17 cellular contexts compared by ENCODE assay signal in genomic region chr6:163466839-163467390, GRCh38. TPM values are rescaled to one million over a fixed set of nuclear protein-coding genes. Genes with fewer than 3 reads are reported as not detected.
DNase-seq lines count a peak whose midpoint lies in the region; ATAC-seq and TF ChIP-seq lines count a peak whose summit lies in the region.
"Had no signal": no experiment of that assay in that cellular context is flagged by ENCODE, and none has a peak within 500 bp of the region (broad histone marks: within the 10 kb centered on the region; RNA-seq: fewer than 3 reads in every experiment).

No MANE protein-coding gene starts in this region.

- H3K27ac Mint-ChIP-seq in effector memory CD8-positive, alpha-beta T cell, result peak overlapping the region; percentile 55 to 60
- H3K27ac Mint-ChIP-seq in osteocyte (ENCODE audit: unreplicated experiment), result peak overlapping the region; percentile 53
- no peak overlapping the region for H3K27ac Mint-ChIP-seq in CD8-positive, alpha-beta T cell
- H3K27ac Mint-ChIP-seq: CD4-positive, alpha-beta T cell had no signal

- TF ChIP-seq CTCF in HEK293 (tag by site-specific recombination; IDR thresholded peaks at IDR 0.05) (no peak), osteocyte (IDR thresholded peaks at IDR 0.05) (no peak)
- no peak for TF ChIP-seq CTCF in CD8-positive, alpha-beta T cell (IDR thresholded peaks at IDR 0.05)

- POLR2A ChIA-PET in HEK293 (lab: Yijun Ruan, JAX), result no interaction called here
- POLR2A ChIA-PET in CD8-positive, alpha-beta T cell (lab: Charles Lee), result interaction anchor here (0.9 kb wide), 1 partner anchor 46 kb away, joined by 3 read pairs; no protein-coding TSS in a partner anchor

- peaks cover 25 to 31% of the 10 kb centered on the region in 2 donors for H3K4me1 Mint-ChIP-seq in effector memory CD8-positive, alpha-beta T cell (ENCODE audit: low read depth in 2 of 2)
- H3K4me1 Mint-ChIP-seq in osteocyte (ENCODE audit: unreplicated experiment), result peaks cover 57% of the 10 kb centered on the region
- H3K4me1 Mint-ChIP-seq in CD8-positive, alpha-beta T cell (ENCODE audit: low read depth), result peaks cover 14% of the 10 kb centered on the region

- H3K9me3 Mint-ChIP-seq in effector memory CD8-positive, alpha-beta T cell, result peaks cover 3 to 23% of the 10 kb centered on the region in 2 donors
- H3K9me3 Mint-ChIP-seq in osteocyte (ENCODE audit: unreplicated experiment), result peaks cover 27% of the 10 kb centered on the region
- H3K9me3 Mint-ChIP-seq in CD8-positive, alpha-beta T cell, result peaks cover 16% of the 10 kb centered on the region

- no peaks in the 10 kb centered on the region for H3K27me3 Mint-ChIP-seq in effector memory CD8-positive, alpha-beta T cell
- no peaks in the 10 kb centered on the region for H3K27me3 Mint-ChIP-seq in osteocyte (ENCODE audit: unreplicated experiment)
- no peaks in the 10 kb centered on the region for H3K27me3 Mint-ChIP-seq in CD8-positive, alpha-beta T cell (ENCODE audit: low read depth)
- H3K27me3 Mint-ChIP-seq: CD4-positive, alpha-beta T cell had no signal

- H3K4me3 ChIP-seq in HEK293 (ENCODE audit: low read depth, low read length), result no peak overlapping the region
- no peak overlapping the region for H3K4me3 ChIP-seq in CD8-positive, alpha-beta T cell (ENCODE audit: low read depth, low read length)

- H3K4me1 ChIP-seq in HEK293 (ENCODE audit: control insufficient read depth, insufficient read depth, low read length), result no peaks in the 10 kb centered on the region
- H3K4me1 ChIP-seq in CD8-positive, alpha-beta T cell (ENCODE audit: insufficient read depth, low read length), result no peaks in the 10 kb centered on the region
- H3K4me1 ChIP-seq: BE2C had no signal

- ATAC-seq in effector memory CD8-positive, alpha-beta T cell (replicated peaks), result peak; percentile 35
- ATAC-seq in CD8-positive, alpha-beta T cell, result no peak
- no peak for ATAC-seq in HG03139 (IDR thresholded peaks at IDR 0.05; ENCODE audit: unreplicated experiment)

- H3K27ac ChIP-seq in HEK293 (ENCODE audit: extremely low read depth, low read depth, low read length), result no peak overlapping the region
- H3K27ac ChIP-seq in CD8-positive, alpha-beta T cell (ENCODE audit: low read depth, low read length), result no peak overlapping the region
- H3K27ac ChIP-seq: 22Rv1, KMS-11 had no signal

- CTCF ChIA-PET in HEK293 (lab: Yijun Ruan, JAX), result no interaction called here
- CTCF ChIA-PET in CD8-positive, alpha-beta T cell (lab: Charles Lee), result no interaction called here

- no peak overlapping the region for H3K4me3 Mint-ChIP-seq in effector memory CD8-positive, alpha-beta T cell
- H3K4me3 Mint-ChIP-seq in osteocyte (ENCODE audit: unreplicated experiment), result no peak overlapping the region
- no peak overlapping the region for H3K4me3 Mint-ChIP-seq in CD8-positive, alpha-beta T cell
- H3K4me3 Mint-ChIP-seq: CD4-positive, alpha-beta T cell had no signal

- H3K9me3 ChIP-seq in HEK293 (ENCODE audit: control insufficient read depth, insufficient read depth, low read depth, low read length), result no peaks in the 10 kb centered on the region; the same call in 1 of the 2 replicates
- H3K9me3 ChIP-seq in CD8-positive, alpha-beta T cell (ENCODE audit: low read length), result no peaks in the 10 kb centered on the region
- H3K9me3 ChIP-seq: BE2C had no signal

- peaks cover 0 to 10% of the 10 kb centered on the region in 2 experiments; a peak in 1 of 3 replicates for H3K36me3 ChIP-seq in HEK293 (ENCODE audit: control insufficient read depth in 2 of 2, insufficient read depth in 1 of 2, low read length in 2 of 2)
- H3K36me3 ChIP-seq in CD8-positive, alpha-beta T cell (ENCODE audit: insufficient read depth, low read length), result no peaks in the 10 kb centered on the region
- H3K36me3 ChIP-seq: BE2C had no signal

- no peaks in the 10 kb centered on the region for H3K27me3 ChIP-seq in CD8-positive, alpha-beta T cell (ENCODE audit: insufficient read depth, low read length)
- H3K27me3 ChIP-seq: BE2C had no signal

- DNase-seq in NCI-H748 (lab: John Stamatoyannopoulos, UW; ENCODE audit: unreplicated experiment) (peak; percentile 11), NCI-H748 treated with DMSO at 0.1 percent for 48 hours (lab: John Stamatoyannopoulos, UW) (no peak), osteocyte (ENCODE audit: extremely low spot score, unreplicated experiment) (no peak), DMS 273 (lab: John Stamatoyannopoulos, UW; ENCODE audit: unreplicated experiment) (no peak)
- DNase-seq in effector memory CD8-positive, alpha-beta T cell, result no peak
- DNase-seq in CD8-positive, alpha-beta T cell, result no peak
- DNase-seq: BE2C; Calu3; CD4-positive, alpha-beta T cell; DMS79; NCI-H1092; NCI-H146; NCI-H2081 had no signal

- intact Hi-C loops in CD8-positive, alpha-beta T cell (cut with DNase I, micrococcal nuclease), result no loop called here

- peaks cover 20% of the 10 kb centered on the region for H3K36me3 Mint-ChIP-seq in effector memory CD8-positive, alpha-beta T cell (ENCODE audit: insufficient read depth)
- H3K36me3 Mint-ChIP-seq in osteocyte (ENCODE audit: unreplicated experiment), result peaks cover 63% of the 10 kb centered on the region
- peaks cover 35% of the 10 kb centered on the region for H3K36me3 Mint-ChIP-seq in CD8-positive, alpha-beta T cell

TF ChIP-seq in HEK293, 187 proteins besides CTCF, POLR2A, EP300 and RAD21:
- peak; percentile 83; the same call in 1 of the 2 replicates for TF ChIP-seq ATF2 (tag by site-specific recombination; IDR thresholded peaks at IDR 0.05; ENCODE audit: low read depth)
- no peak for TF ChIP-seq ELK4 (IDR thresholded peaks at IDR 0.05; ENCODE audit: borderline replicate concordance, low read depth, low read length)
- TF ChIP-seq EGR2 (tag by site-specific recombination; IDR thresholded peaks at IDR 0.05; ENCODE audit: low read depth), result peak; percentile 26; the same call in 1 of the 2 replicates
- no peak for TF ChIP-seq ZFP41 (tag by site-specific recombination; IDR thresholded peaks at IDR 0.05; ENCODE audit: borderline replicate concordance)
- no peak for TF ChIP-seq ZNF354C (tag by site-specific recombination; IDR thresholded peaks at IDR 0.05; ENCODE audit: borderline replicate concordance, low read depth)
- TF ChIP-seq WT1 (tag by site-specific recombination; IDR thresholded peaks at IDR 0.05), result no peak
- TF ChIP-seq ZFHX2 (tag by site-specific recombination; conservative IDR thresholded peaks at IDR 0.05), result peak; percentile 23; the same call in 1 of the 2 replicates

RNA-seq across cellular contexts. Expression of gene QKI, which starts 52.4 kb away (rescaled TPM):
- total RNA-seq in osteocyte, result 290 and 308 TPM in 2 replicates
- total RNA-seq in CD8-positive, alpha-beta T cell, result 10 to 100 TPM; 67.4 to 70.9 TPM
